1 cellular context compared by ENCODE assay signal in the genomic region with DNA sequence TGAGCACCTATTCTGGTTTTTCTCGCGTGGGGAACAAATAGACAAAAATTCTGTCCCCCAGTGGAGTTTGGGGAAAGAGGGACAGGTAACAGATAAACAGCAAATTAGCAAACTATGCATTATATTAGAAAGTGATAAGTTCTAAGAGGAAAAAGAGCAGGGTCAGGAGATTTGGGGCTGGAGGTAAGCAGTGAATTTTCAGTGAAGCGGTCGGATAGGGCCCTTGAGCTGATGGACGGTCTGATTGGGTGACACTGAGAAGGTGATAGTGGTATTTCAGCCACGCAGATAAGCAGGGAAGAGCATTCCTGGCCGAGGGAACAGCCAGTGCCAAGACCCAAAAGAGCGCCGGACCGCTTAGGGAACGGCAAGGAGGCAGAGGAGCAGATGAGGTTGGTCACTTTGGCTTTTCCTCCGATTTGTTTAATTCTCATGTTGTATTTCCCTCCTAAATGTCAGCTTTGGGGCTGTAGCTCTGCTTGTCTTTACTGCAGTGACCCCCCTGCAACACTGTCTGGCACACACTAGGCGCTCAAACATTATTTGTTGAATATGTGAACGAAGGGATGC.
TF ChIP-seq lines count a peak whose summit lies in the region.

No MANE protein-coding gene starts in this region.

TF ChIP-seq in HCT116, 20 proteins besides CTCF, POLR2A, EP300 and RAD21 (continued from another document):
- TF ChIP-seq TCF7L2 (IDR thresholded peaks at IDR 0.05; ENCODE audit: borderline replicate concordance, extremely low read depth, insufficient read depth, insufficient read length) = no peak
- TF ChIP-seq SIN3A (IDR thresholded peaks at IDR 0.05; ENCODE audit: low read depth) = no peak
- TF ChIP-seq EGR1 (IDR thresholded peaks at IDR 0.05; ENCODE audit: low read depth) = no peak
- TF ChIP-seq, protein P1, sequence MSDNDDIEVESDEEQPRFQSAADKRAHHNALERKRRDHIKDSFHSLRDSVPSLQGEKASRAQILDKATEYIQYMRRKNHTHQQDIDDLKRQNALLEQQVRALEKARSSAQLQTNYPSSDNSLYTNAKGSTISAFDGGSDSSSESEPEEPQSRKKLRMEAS (IDR thresholded peaks at IDR 0.05) = no peak
- TF ChIP-seq, protein P2, sequence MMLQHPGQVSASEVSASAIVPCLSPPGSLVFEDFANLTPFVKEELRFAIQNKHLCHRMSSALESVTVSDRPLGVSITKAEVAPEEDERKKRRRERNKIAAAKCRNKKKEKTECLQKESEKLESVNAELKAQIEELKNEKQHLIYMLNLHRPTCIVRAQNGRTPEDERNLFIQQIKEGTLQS (IDR thresholded peaks at IDR 0.05) = no peak
